1 cellular context compared by ENCODE assay signal in the genomic region with DNA sequence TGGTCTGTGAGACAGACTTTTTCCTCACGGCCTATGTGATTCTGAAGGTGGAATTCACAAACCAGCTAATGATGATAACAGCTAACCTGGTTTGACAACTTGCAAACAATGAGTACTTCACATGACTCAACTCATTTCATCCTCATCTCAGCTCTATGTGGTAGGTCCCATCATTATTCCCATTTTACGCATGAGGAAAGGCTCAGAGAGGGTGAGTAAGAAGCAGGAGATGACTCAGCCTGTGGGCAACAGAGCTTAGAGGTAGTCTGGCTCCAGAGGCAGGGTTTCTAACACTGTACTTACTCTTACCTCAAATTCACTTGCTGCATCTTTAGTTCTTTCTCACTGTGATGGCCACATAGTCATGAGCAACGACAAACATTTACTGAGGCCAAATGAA.
TF ChIP-seq lines count a peak whose summit lies in the region.

No MANE protein-coding gene starts in this region.

TF ChIP-seq in IMR-90, 13 proteins besides CTCF, POLR2A, EP300 and RAD21 (continued from another document):
- TF ChIP-seq, protein P1, sequence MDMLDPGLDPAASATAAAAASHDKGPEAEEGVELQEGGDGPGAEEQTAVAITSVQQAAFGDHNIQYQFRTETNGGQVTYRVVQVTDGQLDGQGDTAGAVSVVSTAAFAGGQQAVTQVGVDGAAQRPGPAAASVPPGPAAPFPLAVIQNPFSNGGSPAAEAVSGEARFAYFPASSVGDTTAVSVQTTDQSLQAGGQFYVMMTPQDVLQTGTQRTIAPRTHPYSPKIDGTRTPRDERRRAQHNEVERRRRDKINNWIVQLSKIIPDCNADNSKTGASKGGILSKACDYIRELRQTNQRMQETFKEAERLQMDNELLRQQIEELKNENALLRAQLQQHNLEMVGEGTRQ (IDR thresholded peaks at IDR 0.05; ENCODE audit: low read depth, low read length), result no peak
- TF ChIP-seq MAZ (IDR thresholded peaks at IDR 0.05; ENCODE audit: borderline replicate concordance, low read depth, low read length) (no peak), CEBPB (IDR thresholded peaks at IDR 0.05; ENCODE audit: low read depth, low read length) (no peak), SMC3 (IDR thresholded peaks at IDR 0.05; ENCODE audit: low read depth, low read length) (no peak), FOS (IDR thresholded peaks at IDR 0.05; ENCODE audit: low read depth, low read length) (0 out of 2 replicates have a peak, but pooled peaks have one; percentile 26), RCOR1 (IDR thresholded peaks at IDR 0.05; ENCODE audit: insufficient replicate concordance, low read length) (no peak)
TF ChIP-seq in IMR-90: peak in this region for 1.
